Comparison of ENCODE assay signal across 8 cellular contexts in genomic region chr20:8019178-8019997, GRCh38. TPM values are rescaled to one million over a fixed set of nuclear protein-coding genes. Genes with fewer than 3 reads are reported as not detected.
A peak's percentile ranks its signal among the peaks of the same experiment; 100 is the strongest.
DNase-seq lines count a peak whose midpoint lies in the region; ATAC-seq and TF ChIP-seq lines count a peak whose summit lies in the region.

A gene with protein sequence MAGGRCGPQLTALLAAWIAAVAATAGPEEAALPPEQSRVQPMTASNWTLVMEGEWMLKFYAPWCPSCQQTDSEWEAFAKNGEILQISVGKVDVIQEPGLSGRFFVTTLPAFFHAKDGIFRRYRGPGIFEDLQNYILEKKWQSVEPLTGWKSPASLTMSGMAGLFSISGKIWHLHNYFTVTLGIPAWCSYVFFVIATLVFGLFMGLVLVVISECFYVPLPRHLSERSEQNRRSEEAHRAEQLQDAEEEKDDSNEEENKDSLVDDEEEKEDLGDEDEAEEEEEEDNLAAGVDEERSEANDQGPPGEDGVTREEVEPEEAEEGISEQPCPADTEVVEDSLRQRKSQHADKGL (minus strand): TSS chr20:8019761. CDS start chr20:8019613, 148 bp downstream.

- H3K27me3 ChIP-seq in adipocyte (replicated peaks; ENCODE audit: control insufficient read depth, insufficient read depth, low read length): no peaks in the 10 kb centered on the region
- H3K27me3 ChIP-seq in cardiac muscle cell: no peaks in the 10 kb centered on the region

- no peaks in the 10 kb centered on the region for H3K9me3 ChIP-seq in adipocyte (ENCODE audit: control insufficient read depth, low read length)
- no peaks in the 10 kb centered on the region for H3K9me3 ChIP-seq in cardiac muscle cell (ENCODE audit: low read depth)

- no peaks in the 10 kb centered on the region for H3K27me3 Mint-ChIP-seq in type B pancreatic cell

- H3K4me3 Mint-ChIP-seq in type B pancreatic cell: peak within 1 kb of the TSS; percentile 96

- peaks cover 8% of the 10 kb centered on the region for H3K4me1 Mint-ChIP-seq in type B pancreatic cell (ENCODE audit: unreplicated experiment)

- peaks cover 28% of the 10 kb centered on the region for H3K4me1 ChIP-seq in adipocyte (ENCODE audit: control insufficient read depth, insufficient read depth, low read length)
- H3K4me1 ChIP-seq in cardiac muscle cell (ENCODE audit: low read depth): peaks cover 41% of the 10 kb centered on the region

- DNase-seq in NCI-H1105 treated with DMSO at 0.1 percent for 48 hours (lab: John Stamatoyannopoulos, UW) (peak; percentile 96), SW480 (ENCODE audit: low spot score) (peak; percentile 98), adipocyte (ENCODE audit: low read depth) (peak; percentile 99), cardiac muscle cell (ENCODE audit: low read depth in 1 of 2, low spot score in 1 of 2) (peak; percentile 98 to 99), pons (ENCODE audit: low spot score) (peak; percentile 88), type B pancreatic cell (ENCODE audit: extremely low spot score, unreplicated experiment) (peak; percentile 96)

- no peaks in the 10 kb centered on the region for H3K9me3 Mint-ChIP-seq in type B pancreatic cell

- no peaks in the 10 kb centered on the region for H3K36me3 ChIP-seq in adipocyte (ENCODE audit: control insufficient read depth, insufficient read depth, low read length, severe bottlenecking)
- H3K36me3 ChIP-seq in cardiac muscle cell: no peaks in the 10 kb centered on the region

- H3K4me3 ChIP-seq in adipocyte (ENCODE audit: low read length) (peak within 1 kb of the TSS; percentile 92), cardiac muscle cell (peak within 1 kb of the TSS; percentile 87)

- peak within 1 kb of the TSS; percentile 97 for H3K27ac ChIP-seq in cardiac muscle cell

- H3K9ac ChIP-seq in adipocyte (ENCODE audit: low read length): peak within 1 kb of the TSS; percentile 89

- peak; percentile 54 for TF ChIP-seq CTCF in GM12873 (IDR thresholded peaks at IDR 0.05; ENCODE audit: insufficient read depth, low read depth, low read length, missing control alignments)
- peak; percentile 38 for TF ChIP-seq CTCF in cardiac muscle cell (IDR thresholded peaks at IDR 0.05; ENCODE audit: low read depth, low read length)
- TF ChIP-seq CTCF in type B pancreatic cell (conservative IDR thresholded peaks at IDR 0.05): peak; percentile 70

- no peaks in the 10 kb centered on the region for H3K36me3 Mint-ChIP-seq in type B pancreatic cell

- ATAC-seq in HG02678 (IDR thresholded peaks at IDR 0.05; ENCODE audit: unreplicated experiment): peak; percentile 89

- H3K27ac Mint-ChIP-seq in type B pancreatic cell: peak within 1 kb of the TSS; percentile 90

RNA-seq across cellular contexts. Expression of the gene that starts here (rescaled TPM):
- total RNA-seq in cardiac muscle cell (33.9 and 42.2 TPM in 2 replicates), type B pancreatic cell (ENCODE audit: low replicate concordance) (27.6 and 40.9 TPM in 2 replicates)
- polyA plus RNA-seq in cardiac muscle cell: 34.8 and 40.6 TPM in 2 replicates

Comparison
In these comparisons a context has a peak if more than half of its experiments do, and no peak if none do; other contexts are left out.
1. Peak in every context shown above with its lines: DNase-seq, ATAC-seq, H3K4me3 ChIP-seq and H3K27ac ChIP-seq.